Comparison of ENCODE assay signal across 31 cellular contexts in the genomic region with DNA sequence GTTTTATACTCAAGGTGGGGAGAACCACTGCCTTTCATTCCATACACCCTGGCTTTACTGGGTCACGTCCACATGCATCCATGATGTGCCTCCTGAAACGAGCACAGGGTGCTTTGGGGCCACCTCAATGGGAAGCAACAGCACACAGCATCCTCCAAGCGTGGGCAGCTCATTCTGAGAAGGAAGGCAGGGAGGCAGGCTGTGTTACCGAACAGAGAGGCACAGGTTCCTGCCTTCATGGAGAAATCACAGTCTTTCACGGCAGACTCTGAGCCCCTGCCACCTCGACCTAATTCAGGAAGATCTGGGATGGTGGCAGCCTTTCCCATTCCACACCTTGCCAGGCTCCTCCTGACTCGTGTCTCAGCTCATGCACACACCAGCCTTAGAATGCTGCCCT.
"Had no signal": no experiment of that assay in that cellular context is flagged by ENCODE, and none has a peak within 500 bp of the region (broad histone marks: within the 10 kb centered on the region; RNA-seq: fewer than 3 reads in every experiment).

No MANE protein-coding gene starts in this region.

- H3K4me1 ChIP-seq: adrenal gland, ascending aorta, breast epithelium had no signal

- H3K27me3 ChIP-seq: adrenal gland, ascending aorta, body of pancreas, brain microvascular endothelial cell, breast epithelium, cardiac muscle cell had no signal

- DNase-seq: activated effector memory CD4-positive, alpha-beta T cell treated with anti-CD3 and anti-CD28 coated beads, Interleukin-2, amount 50 U/mL, for 16 hours; activated effector memory CD4-positive, alpha-beta T cell treated with Interleukin-2 at 50 U/mL for 16 hours; activated gamma-delta T cell; activated gamma-delta T cell treated with Interleukin-2 at 50 U/mL for 16 hours; activated naive CD4-positive, alpha-beta T cell; activated naive CD4-positive, alpha-beta T cell treated with anti-CD3 and anti-CD28 coated beads for 36 hours; activated naive CD4-positive, alpha-beta T cell treated with anti-CD3 and anti-CD28 coated beads, Interleukin-2, amount 10 ng/mL, durations not matched to agents 7 days and 5 days; activated naive CD4-positive, alpha-beta T cell treated with anti-CD3 and anti-CD28 coated beads, Interleukin-2, amount 50 U/mL, for 16 hours; activated naive CD4-positive, alpha-beta T cell treated with Interleukin-2 at 50 U/mL for 16 hours; activated naive CD8-positive, alpha-beta T cell treated with anti-CD3 and anti-CD28 coated beads for 36 hours; activated naive CD8-positive, alpha-beta T cell treated with anti-CD3 and anti-CD28 coated beads, Interleukin-2, amount 10 ng/mL, durations not matched to agents 7 days and 5 days; activated naive CD8-positive, alpha-beta T cell treated with anti-CD3 and anti-CD28 coated beads, Interleukin-2, amount 50 U/mL, for 24 hours; activated T-cell treated with anti-CD3 and anti-CD28 coated beads, Interleukin-2, amount 50 U/mL, for 1 hour; activated T-cell treated with anti-CD3 and anti-CD28 coated beads, Interleukin-2, amount 50 U/mL, for 24 hours; activated T-cell treated with anti-CD3 and anti-CD28 coated beads, Interleukin-2, amount 50 U/mL, for 4 hours; activated T-cell treated with anti-CD3 and anti-CD28 coated beads, Interleukin-2, amount 50 U/mL, for 48 hours; activated T-cell treated with anti-CD3 and anti-CD28 coated beads, Interleukin-2, amount 50 U/mL, for 72 hours; adrenal gland; amniotic stem cell; amygdala; anterior cingulate cortex; aorta; body of pancreas; brain microvascular endothelial cell; central memory CD4-positive, alpha-beta T cell; cerebellar nuclear complex had no signal

- ATAC-seq: activated naive CD4-positive, alpha-beta T cell treated with anti-CD3 and anti-CD28 coated beads, Interleukin-2, amount 50 U/mL, for 72 hours; activated naive CD8-positive, alpha-beta T cell treated with anti-CD3 and anti-CD28 coated beads, Interleukin-2, amount 50 U/mL, for 24 hours; activated T-cell treated with anti-CD3 and anti-CD28 coated beads, Interleukin-2, amount 50 U/mL, for 4 hours; activated T-cell treated with anti-CD3 and anti-CD28 coated beads, Interleukin-2, amount 50 U/mL, for 72 hours; activated T-helper 17 cell treated with anti-CD3 and anti-CD28 coated beads, Interleukin-2, amount 50 U/mL, for 72 hours; body of pancreas had no signal

- H3K9me3 ChIP-seq: adrenal gland, ascending aorta, body of pancreas, breast epithelium had no signal

- H3K27ac ChIP-seq: adrenal gland, ascending aorta, body of pancreas, brain microvascular endothelial cell, breast epithelium, cardiac muscle cell had no signal

- H3K4me3 ChIP-seq: adrenal gland, ascending aorta, body of pancreas, breast epithelium, cardiac muscle cell had no signal

- H3K36me3 ChIP-seq: adrenal gland, brain microvascular endothelial cell, breast epithelium had no signal
